Comparison of ENCODE assay signal across 23 cellular contexts in the genomic region with DNA sequence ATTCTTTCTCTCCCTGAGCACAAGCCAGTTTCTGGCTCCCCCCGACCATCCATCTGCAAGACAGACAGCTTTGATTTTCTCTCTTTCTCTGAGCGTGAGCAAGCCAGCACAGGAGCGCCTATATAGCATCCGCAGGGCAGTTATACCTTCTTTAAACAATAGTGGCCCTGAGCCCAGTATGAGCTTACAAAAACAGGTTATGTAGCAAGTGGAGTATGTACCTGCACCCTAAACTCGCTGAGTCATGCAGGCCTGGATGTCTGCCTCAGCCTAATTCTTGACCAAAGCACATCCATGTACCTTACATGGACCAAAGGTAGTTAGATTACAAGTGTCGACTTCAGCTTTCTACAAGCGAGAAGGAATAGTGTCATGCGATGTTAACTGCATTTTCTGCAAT.
"Had no signal": no experiment of that assay in that cellular context is flagged by ENCODE, and none has a peak within 500 bp of the region (broad histone marks: within the 10 kb centered on the region; RNA-seq: fewer than 3 reads in every experiment).

No MANE protein-coding gene starts in this region.

- H3K27ac ChIP-seq: left lung, prostate gland, spleen, testis, vagina, WERI-Rb-1 had no signal

- H3K27me3 ChIP-seq: left lung, spleen, testis, vagina had no signal

- H3K36me3 ChIP-seq: left lung, prostate gland, spleen, vagina, WERI-Rb-1 had no signal

- H3K4me1 Mint-ChIP-seq: brain, immature natural killer cell, mesothelial cell of epicardium, natural killer cell had no signal

- H3K4me3 ChIP-seq: left lung, lung, prostate gland, spleen, testis, vagina had no signal

- H3K9me3 ChIP-seq: prostate gland, testis, vagina had no signal

- H3K36me3 Mint-ChIP-seq: brain, immature natural killer cell, natural killer cell had no signal

- DNase-seq: activated CD4-positive, alpha-beta T cell treated with anti-CD3 and anti-CD28 coated beads for 1 hour; activated CD4-positive, alpha-beta T cell treated with anti-CD3 and anti-CD28 coated beads, Interleukin-2, amount 50 U/mL, for 1 hour; activated CD8-positive, alpha-beta T cell treated with anti-CD3 and anti-CD28 coated beads, Interleukin-2, amount 10 ng/mL, durations not matched to agents 7 days and 5 days; activated T-cell treated with anti-CD3 and anti-CD28 coated beads, Interleukin-2, amount 50 U/mL, for 1 hour; aorta; central memory CD4-positive, alpha-beta T cell; dermis blood vessel endothelial cell; effector memory CD4-positive, alpha-beta T cell; immature natural killer cell; kidney glomerular epithelial cell; left lung; natural killer cell; spleen; stimulated activated CD4-positive, alpha-beta T cell treated with anti-CD3 and anti-CD28 coated beads, Interleukin-4, amount 100 ng/mL, for 1 hour; stimulated activated naive CD4-positive, alpha-beta T cell; testis; WERI-Rb-1 had no signal

- H3K4me3 Mint-ChIP-seq: activated CD8-positive, alpha-beta T cell treated with anti-CD3 and anti-CD28 coated beads, Interleukin-2, amount 10 ng/mL, durations not matched to agents 7 days and 5 days; brain; immature natural killer cell; mesothelial cell of epicardium; natural killer cell had no signal

- H3K27ac Mint-ChIP-seq: activated CD8-positive, alpha-beta T cell treated with anti-CD3 and anti-CD28 coated beads, Interleukin-2, amount 10 ng/mL, durations not matched to agents 7 days and 5 days; activated naive CD4-positive, alpha-beta T cell treated with anti-CD3 and anti-CD28 coated beads, Interleukin-2, amount 50 U/mL, for 72 hours; brain; immature natural killer cell; mesothelial cell of epicardium; natural killer cell had no signal

- ATAC-seq: activated CD8-positive, alpha-beta T cell treated with anti-CD3 and anti-CD28 coated beads, Interleukin-2, amount 10 ng/mL, durations not matched to agents 7 days and 5 days; activated naive CD4-positive, alpha-beta T cell treated with anti-CD3 and anti-CD28 coated beads, Interleukin-2, amount 50 U/mL, for 72 hours; natural killer cell had no signal

- H3K27me3 Mint-ChIP-seq: brain had no signal

- H3K4me1 ChIP-seq: left lung, prostate gland, spleen, testis, vagina had no signal
